15 cellular contexts compared by ENCODE assay signal in genomic region chr9:124339603-124340146, GRCh38.
"Had no signal": no experiment of that assay in that cellular context is flagged by ENCODE, and none has a peak within 500 bp of the region (broad histone marks: within the 10 kb centered on the region; RNA-seq: fewer than 3 reads in every experiment).

No MANE protein-coding gene starts in this region.

- H3K4me3 Mint-ChIP-seq: activated CD8-positive, alpha-beta memory T cell treated with anti-CD3 and anti-CD28 coated beads, Interleukin-2, amount 10 ng/mL, durations not matched to agents 7 days and 5 days; activated T-cell treated with anti-CD3 and anti-CD28 coated beads, Interleukin-2, amount 50 U/mL, for 24 hours; neural crest cell; stimulated activated naive B cell treated with anti-CD40 and anti-IgM and Interleukin-4, amounts not matched to agents 10 μg/mL and 1 μg/mL and 100 μg/mL, for 72 hours; T-helper 17 cell had no signal

- H3K27ac Mint-ChIP-seq: activated CD8-positive, alpha-beta memory T cell treated with anti-CD3 and anti-CD28 coated beads, Interleukin-2, amount 10 ng/mL, durations not matched to agents 7 days and 5 days; activated naive CD4-positive, alpha-beta T cell treated with anti-CD3 and anti-CD28 coated beads, Interleukin-2, amount 50 U/mL, for 72 hours; activated T-cell treated with anti-CD3 and anti-CD28 coated beads, Interleukin-2, amount 50 U/mL, for 24 hours; stimulated activated naive B cell treated with anti-CD40 and anti-IgM and Interleukin-4, amounts not matched to agents 10 μg/mL and 1 μg/mL and 100 μg/mL, for 72 hours; T-helper 17 cell had no signal

- H3K9me3 ChIP-seq: left lung, transverse colon had no signal

- H3K9me3 Mint-ChIP-seq: activated naive CD4-positive, alpha-beta T cell treated with anti-CD3 and anti-CD28 coated beads, Interleukin-2, amount 50 U/mL, for 72 hours; activated T-cell treated with anti-CD3 and anti-CD28 coated beads, Interleukin-2, amount 50 U/mL, for 24 hours had no signal

- H3K4me1 Mint-ChIP-seq: activated CD8-positive, alpha-beta memory T cell treated with anti-CD3 and anti-CD28 coated beads, Interleukin-2, amount 10 ng/mL, durations not matched to agents 7 days and 5 days; stimulated activated naive B cell treated with anti-CD40 and anti-IgM and Interleukin-4, amounts not matched to agents 10 μg/mL and 1 μg/mL and 100 μg/mL, for 72 hours had no signal

- H3K27ac ChIP-seq: brain microvascular endothelial cell, left lung, transverse colon had no signal

- H3K27me3 ChIP-seq: brain microvascular endothelial cell, dorsolateral prefrontal cortex, left lung, transverse colon had no signal

- ATAC-seq: activated CD8-positive, alpha-beta memory T cell treated with anti-CD3 and anti-CD28 coated beads, Interleukin-2, amount 10 ng/mL, durations not matched to agents 7 days and 5 days; activated naive CD4-positive, alpha-beta T cell treated with anti-CD3 and anti-CD28 coated beads, Interleukin-2, amount 50 U/mL, for 72 hours; left lung; stimulated activated naive B cell treated with anti-CD40 and anti-IgM and Interleukin-4, amounts not matched to agents 10 μg/mL and 1 μg/mL and 100 μg/mL, for 72 hours; T-helper 17 cell had no signal

- H3K4me3 ChIP-seq: dorsolateral prefrontal cortex, left lung, transverse colon had no signal

- DNase-seq: activated CD4-positive, CD25-positive, alpha-beta regulatory T cell; activated CD8-positive, alpha-beta memory T cell treated with anti-CD3 and anti-CD28 coated beads, Interleukin-2, amount 10 ng/mL, durations not matched to agents 7 days and 5 days; activated effector memory CD4-positive, alpha-beta T cell treated with anti-CD3 and anti-CD28 coated beads, Interleukin-2, amount 50 U/mL, for 16 hours; activated T-cell treated with anti-CD3 and anti-CD28 coated beads, Interleukin-2, amount 50 U/mL, for 24 hours; amniotic stem cell; brain microvascular endothelial cell; dorsolateral prefrontal cortex; hypothalamus; stimulated activated CD4-positive, alpha-beta T cell treated with anti-CD3 and anti-CD28 coated beads, Interleukin-1b, Interleukin-23, amount 100 ng/mL, for 48 hours; stimulated activated naive B cell treated with anti-CD40 and anti-IgM and Interleukin-4, amounts not matched to agents 10 μg/mL and 1 μg/mL and 100 μg/mL, for 72 hours; T-helper 17 cell; transverse colon had no signal

- H3K27me3 Mint-ChIP-seq: activated CD8-positive, alpha-beta memory T cell treated with anti-CD3 and anti-CD28 coated beads, Interleukin-2, amount 10 ng/mL, durations not matched to agents 7 days and 5 days; activated T-cell treated with anti-CD3 and anti-CD28 coated beads, Interleukin-2, amount 50 U/mL, for 24 hours; stimulated activated naive B cell treated with anti-CD40 and anti-IgM and Interleukin-4, amounts not matched to agents 10 μg/mL and 1 μg/mL and 100 μg/mL, for 72 hours; T-helper 17 cell had no signal
